In the genomic region with DNA sequence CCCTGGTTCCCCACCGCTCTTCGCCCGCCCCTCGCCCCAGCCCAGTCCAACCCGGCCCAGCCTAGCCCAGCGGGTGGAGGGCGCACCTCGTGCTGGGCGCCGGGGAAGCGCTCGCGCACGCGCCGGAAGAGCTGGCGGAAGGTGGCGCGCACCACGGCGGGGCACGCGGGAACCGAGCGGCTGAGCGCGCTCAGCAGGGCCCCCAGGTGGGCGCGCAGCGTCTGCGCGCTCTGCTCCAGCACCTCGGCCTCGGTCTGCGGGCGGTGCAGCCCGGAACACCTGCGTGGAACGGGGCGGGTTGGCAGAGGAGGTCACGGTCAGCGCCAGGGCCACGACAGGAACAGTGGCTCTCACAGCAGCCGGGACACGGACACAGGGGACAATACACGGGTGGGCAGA, we compare ENCODE assay signal across 9 cellular contexts. TPM values are rescaled to one million over a fixed set of nuclear protein-coding genes. Genes with fewer than 3 reads are reported as not detected.
DNase-seq lines count a peak whose midpoint lies in the region; ATAC-seq and TF ChIP-seq lines count a peak whose summit lies in the region.
"Not testable (repeated sequence)": the region's sequence is repeated elsewhere in the genome, so short reads cannot be mapped to it uniquely, and the experiment has no call there.
"Had no signal": no experiment of that assay in that cellular context is flagged by ENCODE, and none has a peak within 500 bp of the region (broad histone marks: within the 10 kb centered on the region; RNA-seq: fewer than 3 reads in every experiment).

No MANE protein-coding gene starts in this region.

- WGBS in GM23248 (ENCODE audit: low coverage in 1 of 2, low lambda C conversion rate in 2 of 2, missing lambda C conversion rate in 2 of 2), 2 experiments: 2 to 3% methylated on average over 31 to 34 of the region's 46 CpGs

- in situ Hi-C loops in GM23248 (cut with MboI): not testable (repeated sequence)

- peak; percentile 25 for DNase-seq in GM10248 (ENCODE audit: extremely low spot score)
- peak; percentile 16 for DNase-seq in GM23248
- peak; percentile 32 for DNase-seq in Jurkat, Clone E6-1 (ENCODE audit: low read depth, low spot score)
- DNase-seq in activated naive CD4-positive, alpha-beta T cell treated with anti-CD3 and anti-CD28 coated beads for 36 hours: peak; percentile 65
- not testable (repeated sequence) for DNase-seq in foreskin keratinocyte
- DNase-seq in stimulated activated naive CD8-positive, alpha-beta T cell treated with anti-CD3 and anti-CD28 coated beads, Interleukin-15, amount 100 ng/mL, for 72 hours: peak; percentile 68 to 70

- not testable (repeated sequence) for H3K4me1 ChIP-seq in GM23248 (ENCODE audit: insufficient read depth); foreskin keratinocyte
- peaks cover 21 to 33% of the 10 kb centered on the region in 2 experiments for H3K4me1 ChIP-seq in neutrophil (ENCODE audit: control insufficient read depth in 1 of 2, insufficient read depth in 1 of 2, low read depth in 1 of 2, low read length in 1 of 2)

- H3K27me3 ChIP-seq in GM23248 (replicated peaks; ENCODE audit: insufficient read depth); foreskin keratinocyte; neutrophil: not testable (repeated sequence)

- peak overlapping the region; percentile 74 for H3K4me3 Mint-ChIP-seq in T-helper 1 cell treated with Interleukin-12 subunit alpha and Interleukin-12 subunit beta and Interleukin-4 antibody, amounts not matched to agents 30 μg/mL and 1 μg/mL, for 36 hours
- peak overlapping the region; percentile 81 for H3K4me3 Mint-ChIP-seq in activated naive CD4-positive, alpha-beta T cell treated with anti-CD3 and anti-CD28 coated beads for 36 hours
- H3K4me3 Mint-ChIP-seq in stimulated activated naive CD8-positive, alpha-beta T cell treated with anti-CD3 and anti-CD28 coated beads, Interleukin-15, amount 100 ng/mL, for 72 hours: peak overlapping the region; percentile 84 to 85

- H3K4me3 ChIP-seq in GM23248 (peak overlapping the region; percentile 57), neutrophil (ENCODE audit: low read depth in 1 of 2, low read length in 1 of 2) (peak overlapping the region; percentile 54)
- H3K4me3 ChIP-seq in Jurkat, Clone E6-1 (ENCODE audit: low read length): peak overlapping the region; percentile 40

- peak overlapping the region; percentile 52 for H3K27ac Mint-ChIP-seq in T-helper 1 cell treated with Interleukin-12 subunit alpha and Interleukin-12 subunit beta and Interleukin-4 antibody, amounts not matched to agents 30 μg/mL and 1 μg/mL, for 36 hours
- H3K27ac Mint-ChIP-seq in activated naive CD4-positive, alpha-beta T cell treated with anti-CD3 and anti-CD28 coated beads for 36 hours: peak overlapping the region; percentile 90
- peak overlapping the region; percentile 52 to 95 for H3K27ac Mint-ChIP-seq in stimulated activated naive CD8-positive, alpha-beta T cell treated with anti-CD3 and anti-CD28 coated beads, Interleukin-15, amount 100 ng/mL, for 72 hours

- H3K4me2 ChIP-seq in GM23248 (ENCODE audit: unreplicated experiment): peak overlapping the region; percentile 28

- not testable (repeated sequence) for H3K9ac ChIP-seq in GM23248

- not testable (repeated sequence) for H3F3A ChIP-seq in GM23248 (ENCODE audit: insufficient read depth)

- H2AFZ ChIP-seq in GM23248: peak overlapping the region; percentile 41; the same call in 1 of the 2 replicates

- H3K27me3 Mint-ChIP-seq in T-helper 1 cell treated with Interleukin-12 subunit alpha and Interleukin-12 subunit beta and Interleukin-4 antibody, amounts not matched to agents 30 μg/mL and 1 μg/mL, for 36 hours (ENCODE audit: low read depth); activated naive CD4-positive, alpha-beta T cell treated with anti-CD3 and anti-CD28 coated beads for 36 hours (ENCODE audit: low read depth); stimulated activated naive CD8-positive, alpha-beta T cell treated with anti-CD3 and anti-CD28 coated beads, Interleukin-15, amount 100 ng/mL, for 72 hours: not testable (repeated sequence)

- not testable (repeated sequence) for H3K36me3 ChIP-seq in GM23248 (ENCODE audit: low read depth); neutrophil

- intact Hi-C loops in activated naive CD4-positive, alpha-beta T cell treated with anti-CD3 and anti-CD28 coated beads for 36 hours (cut with micrococcal nuclease): not testable (repeated sequence)

- H3K9me3 Mint-ChIP-seq in T-helper 1 cell treated with Interleukin-12 subunit alpha and Interleukin-12 subunit beta and Interleukin-4 antibody, amounts not matched to agents 30 μg/mL and 1 μg/mL, for 36 hours; activated naive CD4-positive, alpha-beta T cell treated with anti-CD3 and anti-CD28 coated beads for 36 hours; stimulated activated naive CD8-positive, alpha-beta T cell treated with anti-CD3 and anti-CD28 coated beads, Interleukin-15, amount 100 ng/mL, for 72 hours: not testable (repeated sequence)

- ATAC-seq in foreskin keratinocyte: peak; percentile 19
- peak; percentile 76 for ATAC-seq in stimulated activated naive CD8-positive, alpha-beta T cell treated with anti-CD3 and anti-CD28 coated beads, Interleukin-15, amount 100 ng/mL, for 72 hours

- peaks cover 10% of the 10 kb centered on the region for H3K79me2 ChIP-seq in GM23248 (ENCODE audit: insufficient read depth)

- CTCF ChIA-PET in GM10248 (lab: Yijun Ruan, JAX); activated naive CD4-positive, alpha-beta T cell treated with anti-CD3 and anti-CD28 coated beads for 36 hours (lab: Charles Lee): not testable (repeated sequence)

- POLR2A ChIA-PET in GM10248 (lab: Yijun Ruan, JAX): not testable (repeated sequence)

- H3K36me3 Mint-ChIP-seq in T-helper 1 cell treated with Interleukin-12 subunit alpha and Interleukin-12 subunit beta and Interleukin-4 antibody, amounts not matched to agents 30 μg/mL and 1 μg/mL, for 36 hours (ENCODE audit: low read depth); activated naive CD4-positive, alpha-beta T cell treated with anti-CD3 and anti-CD28 coated beads for 36 hours (ENCODE audit: low read depth): not testable (repeated sequence)

- TF ChIP-seq CTCF in GM10248 (IDR thresholded peaks at IDR 0.05; ENCODE audit: control extremely low read depth, extremely low read depth, low read depth, missing control alignments) (peak; percentile 10), foreskin keratinocyte (conservative IDR thresholded peaks at IDR 0.05) (peak; percentile 30), neutrophil (IDR thresholded peaks at IDR 0.05) (peak; percentile 58)

- peaks cover 20% of the 10 kb centered on the region for H3K4me1 Mint-ChIP-seq in T-helper 1 cell treated with Interleukin-12 subunit alpha and Interleukin-12 subunit beta and Interleukin-4 antibody, amounts not matched to agents 30 μg/mL and 1 μg/mL, for 36 hours (ENCODE audit: low read depth)
- H3K4me1 Mint-ChIP-seq in activated naive CD4-positive, alpha-beta T cell treated with anti-CD3 and anti-CD28 coated beads for 36 hours (ENCODE audit: low read depth): peaks cover 15% of the 10 kb centered on the region
- peaks cover 29% of the 10 kb centered on the region for H3K4me1 Mint-ChIP-seq in stimulated activated naive CD8-positive, alpha-beta T cell treated with anti-CD3 and anti-CD28 coated beads, Interleukin-15, amount 100 ng/mL, for 72 hours

- H3K27ac ChIP-seq in GM23248, foreskin keratinocyte: not testable (repeated sequence)
- H3K27ac ChIP-seq in neutrophil: peak overlapping the region; percentile 71

- not testable (repeated sequence) for H3K9me3 ChIP-seq in GM23248 (ENCODE audit: low read depth); neutrophil

- not testable (repeated sequence) for H3K9me2 ChIP-seq in GM23248 (ENCODE audit: insufficient read depth)

- H4K20me1 ChIP-seq in GM23248 (ENCODE audit: insufficient read depth): not testable (repeated sequence)

RNA-seq across cellular contexts. Expression of a gene that starts 4.0 kb away (rescaled TPM):
- 175 and 196 TPM in 2 replicates for total RNA-seq in GM23248 (2014; rRNA removed; shearing (Covaris generic))
- polyA plus RNA-seq in GM23248 (2016; fragmentation: Nextera tagmentation; extraction: Ambion mirVana) (145 and 163 TPM in 2 replicates), foreskin keratinocyte (143 and 150 TPM in 2 replicates)
- 93.0 TPM for polyA plus RNA-seq in Jurkat, Clone E6-1 (2012; ENCODE audit: insufficient read depth, insufficient read length)
- 10 to 100 TPM; 82.3 TPM for total RNA-seq in activated naive CD4-positive, alpha-beta T cell treated with anti-CD3 and anti-CD28 coated beads for 36 hours
- 140 and 145 TPM in 2 replicates for total RNA-seq in foreskin keratinocyte

RNA-seq across cellular contexts. Expression of a gene that starts 24.9 kb away (rescaled TPM):
- not detected in 2 replicates for total RNA-seq in GM23248 (2014; rRNA removed; shearing (Covaris generic))
- polyA plus RNA-seq in GM23248 (2016; fragmentation: Nextera tagmentation; extraction: Ambion mirVana): not detected in 2 replicates
- not detected for polyA plus RNA-seq in Jurkat, Clone E6-1 (2012; ENCODE audit: insufficient read depth, insufficient read length)
- total RNA-seq in activated naive CD4-positive, alpha-beta T cell treated with anti-CD3 and anti-CD28 coated beads for 36 hours: under 1 TPM in 1 of 2 experiments, not detected in 1; 0.24 TPM
- 0.11 TPM in 1 of 2 replicates, not detected in the other for total RNA-seq in foreskin keratinocyte
- polyA plus RNA-seq in foreskin keratinocyte: 0.08 TPM in 1 of 2 replicates, not detected in the other

RNA-seq across cellular contexts. Expression of a gene that starts 41.8 kb away (rescaled TPM):
- 13.9 and 20.3 TPM in 2 replicates for total RNA-seq in GM23248 (2014; rRNA removed; shearing (Covaris generic))
- polyA plus RNA-seq in GM23248 (2016; fragmentation: Nextera tagmentation; extraction: Ambion mirVana): 10.7 and 12.9 TPM in 2 replicates
- 34.9 TPM for polyA plus RNA-seq in Jurkat, Clone E6-1 (2012; ENCODE audit: insufficient read depth, insufficient read length)
- total RNA-seq in activated naive CD4-positive, alpha-beta T cell treated with anti-CD3 and anti-CD28 coated beads for 36 hours: 10 to 100 TPM; 27.1 to 29.4 TPM
- 11.1 and 11.9 TPM in 2 replicates for total RNA-seq in foreskin keratinocyte
- polyA plus RNA-seq in foreskin keratinocyte: 9.6 and 9.8 TPM in 2 replicates

RNA-seq across cellular contexts. Expression of a gene that starts 42.8 kb away (rescaled TPM):
- total RNA-seq in GM23248 (2014; rRNA removed; shearing (Covaris generic)): not detected in 2 replicates
- 0.28 and 0.60 TPM in 2 replicates for polyA plus RNA-seq in GM23248 (2016; fragmentation: Nextera tagmentation; extraction: Ambion mirVana)
- not detected for polyA plus RNA-seq in Jurkat, Clone E6-1 (2012; ENCODE audit: insufficient read depth, insufficient read length)
- total RNA-seq in activated naive CD4-positive, alpha-beta T cell treated with anti-CD3 and anti-CD28 coated beads for 36 hours: not detected
- not detected in 2 replicates for total RNA-seq in foreskin keratinocyte
- not detected in 2 replicates for polyA plus RNA-seq in foreskin keratinocyte
- total RNA-seq: frontal cortex had no signal
